Comparison of ENCODE assay signal across 8 cellular contexts in genomic region chr17:73232587-73233373, GRCh38. TPM values are rescaled to one million over a fixed set of nuclear protein-coding genes. Genes with fewer than 3 reads are reported as not detected.
A peak's percentile ranks its signal among the peaks of the same experiment; 100 is the strongest.
DNase-seq lines count a peak whose midpoint lies in the region; ATAC-seq and TF ChIP-seq lines count a peak whose summit lies in the region.

No MANE protein-coding gene starts in this region.

- TF ChIP-seq CTCF in BE2C (IDR thresholded peaks at IDR 0.05; ENCODE audit: low read depth, low read length) (no peak), breast epithelium (IDR thresholded peaks at IDR 0.05) (no peak)

- no peaks in the 10 kb centered on the region for H3K27me3 ChIP-seq in BE2C
- H3K27me3 ChIP-seq in breast epithelium = no peaks in the 10 kb centered on the region

- peak overlapping the region; percentile 83 for H3K4me3 ChIP-seq in BE2C (ENCODE audit: low read depth, low read length)
- H3K4me3 ChIP-seq in breast epithelium = peak overlapping the region; percentile 85 to 99 (median 89)

- no peak for TF ChIP-seq POLR2A in breast epithelium (IDR thresholded peaks at IDR 0.05)

- H3K27ac ChIP-seq in breast epithelium = peak overlapping the region; percentile 81 to 92

- peaks cover 13% of the 10 kb centered on the region for H3K4me1 ChIP-seq in BE2C
- peaks cover 0 to 6% of the 10 kb centered on the region in 2 donors for H3K4me1 ChIP-seq in breast epithelium

- DNase-seq in BE2C (no peak), RPMI8226 (peak; percentile 52), breast epithelium (ENCODE audit: low spot score in 2 of 2) (no peak), islet precursor cell (peak; percentile 77), NCI-H446 (lab: John Stamatoyannopoulos, UW) (no peak)
- DNase-seq in stimulated activated CD4-positive, alpha-beta T cell treated with anti-CD3 and anti-CD28 coated beads, Interleukin-1b, Interleukin-23, amount 100 ng/mL, for 48 hours = peak; percentile 44

- H3K36me3 ChIP-seq in BE2C (peaks cover 28% of the 10 kb centered on the region), breast epithelium (peaks cover 5% of the 10 kb centered on the region)

- ATAC-seq in GM18868 (IDR thresholded peaks at IDR 0.05; ENCODE audit: unreplicated experiment) (peak; percentile 22), HG03095 (IDR thresholded peaks at IDR 0.05; ENCODE audit: unreplicated experiment) (peak; percentile 12)

- H3K9me3 ChIP-seq in BE2C = no peaks in the 10 kb centered on the region
- no peaks in the 10 kb centered on the region for H3K9me3 ChIP-seq in breast epithelium

- intact Hi-C loops in breast epithelium (cut with DNase I; ENCODE audit: low total_unique reads) = loop anchor here (10.0 kb wide), 1 partner anchor 332 kb away; no protein-coding TSS in a partner anchor

RNA-seq across cellular contexts. Expression of gene CPSF4L, which starts 28.9 kb away (rescaled TPM):
- polyA plus RNA-seq in BE2C (2012; ENCODE audit: insufficient read depth, insufficient read length, low read depth) = not detected
- under 1 TPM in 1 of 3 donors, not detected in 2; 0.29 TPM for total RNA-seq in breast epithelium

RNA-seq across cellular contexts. Expression of gene COG1, which starts 39.9 kb away (rescaled TPM):
- 116 TPM for polyA plus RNA-seq in BE2C (2012; ENCODE audit: insufficient read depth, insufficient read length, low read depth)
- total RNA-seq in breast epithelium = 10 to 100 TPM; 22.9 to 40.3 (median 36.1) TPM

Comparison
In these comparisons a context has a peak if more than half of its experiments do, and no peak if none do; other contexts are left out.
1. DNase-seq: peak in RPMI8226 (single experiment), islet precursor cell (single experiment) and stimulated activated CD4-positive, alpha-beta T cell treated with anti-CD3 and anti-CD28 coated beads, Interleukin-1b, Interleukin-23, amount 100 ng/mL, for 48 hours (single experiment); none in BE2C (single experiment), breast epithelium (0 of 2) and NCI-H446 (0 of 2).